In the genomic region with DNA sequence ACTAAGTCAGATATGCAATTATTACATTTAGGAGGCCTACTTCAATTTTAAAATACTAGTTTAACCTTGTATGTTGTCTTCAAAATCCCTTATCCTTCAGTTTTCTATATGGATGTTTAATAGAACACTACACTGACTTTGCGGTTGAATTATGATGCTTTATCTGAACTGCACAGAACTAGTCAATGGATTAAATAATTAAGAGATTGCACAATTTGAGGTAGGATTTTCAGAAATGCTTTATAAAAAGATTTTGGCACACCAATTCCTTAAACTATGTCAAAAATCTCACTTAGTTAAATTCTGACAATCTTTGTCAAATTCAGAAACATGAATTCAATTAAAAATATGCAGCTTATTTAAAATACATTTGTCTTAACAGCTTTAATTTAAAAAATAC, we compare ENCODE assay signal across 14 cellular contexts. TPM values are rescaled to one million over a fixed set of nuclear protein-coding genes. Genes with fewer than 3 reads are reported as not detected.
DNase-seq lines count a peak whose midpoint lies in the region; ATAC-seq and TF ChIP-seq lines count a peak whose summit lies in the region.
"Had no signal": no experiment of that assay in that cellular context is flagged by ENCODE, and none has a peak within 500 bp of the region (broad histone marks: within the 10 kb centered on the region; RNA-seq: fewer than 3 reads in every experiment).

No MANE protein-coding gene starts in this region.

- H3K36me3 ChIP-seq in heart left ventricle (peaks cover 0 to 44% (median 31%) of the 10 kb centered on the region in 9 donors), brain microvascular endothelial cell (replicated peaks) (no peaks in the 10 kb centered on the region), tibial nerve (no peaks in the 10 kb centered on the region)

- H3K27ac Mint-ChIP-seq in mesothelial cell of epicardium = peak overlapping the region; percentile 78
- H3K27ac Mint-ChIP-seq: WTC11 had no signal

- no peaks in the 10 kb centered on the region for H3K9me3 Mint-ChIP-seq in mesothelial cell of epicardium
- H3K9me3 Mint-ChIP-seq: activated T-cell treated with anti-CD3 and anti-CD28 coated beads, Interleukin-2, amount 50 U/mL, for 24 hours; WTC11 had no signal

- peak overlapping the region in 9 of 12 donors; percentile 11 to 76 (median 68) for H3K27ac ChIP-seq in heart left ventricle
- H3K27ac ChIP-seq in brain microvascular endothelial cell = no peak overlapping the region
- H3K27ac ChIP-seq in tibial nerve = peak overlapping the region; percentile 67 to 83 (median 76)

- WGBS in heart left ventricle, 4 donors = 78 to 93% (median 89%) methylated on average over 1 of the region's 1 CpG
- WGBS in tibial nerve, 2 donors = 84 to 87% methylated on average over 1 of the region's 1 CpG

- H3K27me3 ChIP-seq in heart left ventricle (no peaks in the 10 kb centered on the region), brain microvascular endothelial cell (replicated peaks) (no peaks in the 10 kb centered on the region), tibial nerve (no peaks in the 10 kb centered on the region)
- H3K27me3 ChIP-seq: left lung had no signal

- in situ Hi-C loops in brain microvascular endothelial cell (cut with HindIII; ENCODE audit: low pct_ligation_motif_present, low sequenced_read_pairs) = no loop called here

- intact Hi-C loops in heart left ventricle (cut with DNase I) (no loop called here), left cardiac atrium (cut with DNase I) (no loop called here)

- H3K4me3 Mint-ChIP-seq in mesothelial cell of epicardium = peak overlapping the region; percentile 57
- H3K4me3 Mint-ChIP-seq: WTC11 had no signal

- no peak for TF ChIP-seq EP300 in tibial nerve (IDR thresholded peaks at IDR 0.05)

- DNase-seq in heart left ventricle = no peak
- DNase-seq in left cardiac atrium = no peak
- no peak for DNase-seq in brain microvascular endothelial cell
- no peak for DNase-seq in mesothelial cell of epicardium (ENCODE audit: low spot score in 2 of 2, unreplicated experiment in 2 of 2)
- DNase-seq in tibial nerve (ENCODE audit: low spot score in 2 of 2) = no peak
- no peak for DNase-seq in DMS79 (lab: John Stamatoyannopoulos, UW)
- no peak for DNase-seq in activated naive CD4-positive, alpha-beta T cell (lab: John Stamatoyannopoulos, UW)
- DNase-seq in dedifferentiated amniotic fluid mesenchymal stem cell (ENCODE audit: extremely low spot score) = no peak
- DNase-seq: EL, foreskin fibroblast, left lung, NCI-H226 had no signal

- TF ChIP-seq CTCF in heart left ventricle (IDR thresholded peaks at IDR 0.05) = no peak
- TF ChIP-seq CTCF in brain microvascular endothelial cell (IDR thresholded peaks at IDR 0.05; ENCODE audit: low read depth, low read length, missing control alignments) = no peak
- no peak for TF ChIP-seq CTCF in mesothelial cell of epicardium (IDR thresholded peaks at IDR 0.05; ENCODE audit: unreplicated experiment)
- no peak for TF ChIP-seq CTCF in tibial nerve (IDR thresholded peaks at IDR 0.05)

- H3K27me3 Mint-ChIP-seq in mesothelial cell of epicardium (ENCODE audit: low read depth) = no peaks in the 10 kb centered on the region
- H3K27me3 Mint-ChIP-seq: activated T-cell treated with anti-CD3 and anti-CD28 coated beads, Interleukin-2, amount 50 U/mL, for 24 hours had no signal

- H3K9me3 ChIP-seq in heart left ventricle (no peaks in the 10 kb centered on the region), tibial nerve (no peaks in the 10 kb centered on the region)
- H3K9me3 ChIP-seq: left lung had no signal

- peaks cover 28% of the 10 kb centered on the region for H3K4me1 Mint-ChIP-seq in mesothelial cell of epicardium

- H3K36me3 Mint-ChIP-seq in mesothelial cell of epicardium = peaks cover 5% of the 10 kb centered on the region
- H3K36me3 Mint-ChIP-seq: WTC11 had no signal

- TF ChIP-seq POLR2A in heart left ventricle (IDR thresholded peaks at IDR 0.05) (no peak), tibial nerve (IDR thresholded peaks at IDR 0.05) (no peak)

- ATAC-seq in heart left ventricle (no peak), left cardiac atrium (no peak)

- H3K4me3 ChIP-seq in heart left ventricle = peak overlapping the region in 3 of 12 donors; percentile 42 to 46 (median 45)
- H3K4me3 ChIP-seq in brain microvascular endothelial cell (ENCODE audit: low read depth, low read length) = peak overlapping the region; percentile 46
- H3K4me3 ChIP-seq in tibial nerve = peak overlapping the region in 2 of 4 donors; percentile 23 to 37

- peaks cover 8 to 61% (median 35%) of the 10 kb centered on the region in 12 donors for H3K4me1 ChIP-seq in heart left ventricle
- H3K4me1 ChIP-seq in tibial nerve = peaks cover 0 to 60% (median 32%) of the 10 kb centered on the region in 4 donors

RNA-seq across cellular contexts. Expression of gene ATOSA, which starts 28.1 kb away (rescaled TPM):
- 10 to 100 TPM; 21.3 to 51.5 (median 29.8) TPM for total RNA-seq in heart left ventricle
- polyA plus RNA-seq in heart left ventricle = 10 to 100 TPM; 12.2 to 42.7 TPM
- total RNA-seq in left cardiac atrium = 10 to 100 TPM; 24.9 to 27.6 TPM
- 38.8 to 43.7 TPM (median 41.4 TPM) in 3 replicates for total RNA-seq in mesothelial cell of epicardium
- total RNA-seq in tibial nerve = 10 to 100 TPM; 64.5 to 98.8 (median 88.5) TPM
